24 cellular contexts compared by ENCODE assay signal in genomic region chrX:15834827-15835595, GRCh38. TPM values are rescaled to one million over a fixed set of nuclear protein-coding genes. Genes with fewer than 3 reads are reported as not detected.
DNase-seq lines count a peak whose midpoint lies in the region; ATAC-seq, FAIRE-seq and TF ChIP-seq lines count a peak whose summit lies in the region.
"Had no signal": no experiment of that assay in that cellular context is flagged by ENCODE, and none has a peak within 500 bp of the region (broad histone marks: within the 10 kb centered on the region; RNA-seq: fewer than 3 reads in every experiment).

No MANE protein-coding gene starts in this region.

- intact Hi-C loops in CD8-positive, alpha-beta T cell (cut with DNase I, micrococcal nuclease) = no loop called here
- intact Hi-C loops in left colon (cut with DNase I, micrococcal nuclease) (no loop called here), breast epithelium (cut with DNase I; ENCODE audit: low total_unique reads) (no loop called here)

- no peaks in the 10 kb centered on the region for H3K27me3 ChIP-seq in CD8-positive, alpha-beta T cell (ENCODE audit: insufficient read depth, low read length)
- H3K27me3 ChIP-seq in GM23338 (ENCODE audit: insufficient read depth) = no peaks in the 10 kb centered on the region
- H3K27me3 ChIP-seq in astrocyte (ENCODE audit: insufficient read depth, low read length) = no peaks in the 10 kb centered on the region
- no peaks in the 10 kb centered on the region for H3K27me3 ChIP-seq in breast epithelium
- H3K27me3 ChIP-seq: heart right ventricle, left lung, right atrium auricular region had no signal

- H3K36me3 Mint-ChIP-seq in CD8-positive, alpha-beta T cell = peaks cover 10% of the 10 kb centered on the region
- peaks cover 32% of the 10 kb centered on the region; the same call in 2 of the 3 replicates for H3K36me3 Mint-ChIP-seq in GM23338 (ENCODE audit: low read depth)
- no peaks in the 10 kb centered on the region for H3K36me3 Mint-ChIP-seq in astrocyte (ENCODE audit: low read depth, unreplicated experiment)

- no peak overlapping the region for H3K9ac ChIP-seq in astrocyte (ENCODE audit: low read length)
- H3K9ac ChIP-seq: BLaER1 had no signal

- no peaks in the 10 kb centered on the region for H3F3A ChIP-seq in GM23338 (replicated peaks; ENCODE audit: low read depth)

- H4K20me1 ChIP-seq in GM23338 (replicated peaks; ENCODE audit: insufficient read depth) = peaks cover 9% of the 10 kb centered on the region
- H4K20me1 ChIP-seq in astrocyte (ENCODE audit: insufficient read depth, low read length) = no peaks in the 10 kb centered on the region

- H3K79me2 ChIP-seq in GM23338 (replicated peaks; ENCODE audit: insufficient read depth) (peaks cover 72% of the 10 kb centered on the region), astrocyte (ENCODE audit: insufficient read depth, low read length) (no peaks in the 10 kb centered on the region)

- no peaks in the 10 kb centered on the region for H3K9me2 ChIP-seq in GM23338 (ENCODE audit: insufficient read depth)

- DNase-seq in CD8-positive, alpha-beta T cell = no peak
- DNase-seq in GM23338 (ENCODE audit: low spot score) (no peak), astrocyte (ENCODE audit: low read depth) (peak; percentile 47), left colon (no peak), cerebellar nuclear complex (lab: John Stamatoyannopoulos, UW) (no peak), breast epithelium (ENCODE audit: low spot score in 2 of 2) (no peak), NCI-H2081 treated with DMSO at 0.1 percent for 48 hours (lab: John Stamatoyannopoulos, UW) (no peak)
- DNase-seq: activated CD4-positive, alpha-beta T cell treated with anti-CD3 and anti-CD28 coated beads for 4 hours; activated T-cell treated with anti-CD3 and anti-CD28 coated beads, Interleukin-2, amount 50 U/mL, for 4 hours; amygdala; heart right ventricle; left lung; naive thymus-derived CD8-positive, alpha-beta T cell; NCI-H1436 treated with DMSO at 0.1 percent for 48 hours; NCI-H2171; NCI-H510A treated with DMSO at 0.1 percent for 48 hours; stimulated activated CD4-positive, alpha-beta T cell treated with anti-CD3 and anti-CD28 coated beads, Interleukin-12 subunit alpha, Interleukin-12 subunit beta, amount 100 ng/mL, for 4 hours had no signal

- POLR2A ChIA-PET in CD8-positive, alpha-beta T cell (lab: Charles Lee) = no interaction called here

- ATAC-seq in CD8-positive, alpha-beta T cell = no peak
- ATAC-seq in GM23338 (no peak), left colon (peak; percentile 92), HG03571 (IDR thresholded peaks at IDR 0.05; ENCODE audit: unreplicated experiment) (no peak)
- ATAC-seq: activated T-cell treated with anti-CD3 and anti-CD28 coated beads, Interleukin-2, amount 50 U/mL, for 4 hours; HCT116; heart right ventricle; K562; left lung; naive thymus-derived CD8-positive, alpha-beta T cell had no signal

- TF ChIP-seq CTCF in CD8-positive, alpha-beta T cell (IDR thresholded peaks at IDR 0.05) = no peak
- TF ChIP-seq CTCF in GM23338 (conservative IDR thresholded peaks at IDR 0.05; ENCODE audit: low read depth in 2 of 2) = no peak
- no peak for TF ChIP-seq CTCF in astrocyte (IDR thresholded peaks at IDR 0.05; ENCODE audit: insufficient read depth, low read depth, low read length)
- no peak for TF ChIP-seq CTCF in breast epithelium (IDR thresholded peaks at IDR 0.05)

- no peak overlapping the region for H3K4me3 ChIP-seq in CD8-positive, alpha-beta T cell (ENCODE audit: low read depth, low read length)
- H3K4me3 ChIP-seq in GM23338 (no peak overlapping the region), astrocyte (ENCODE audit: insufficient read depth, low read depth, low read length) (no peak overlapping the region), breast epithelium (no peak overlapping the region)
- H3K4me3 ChIP-seq: BLaER1, heart right ventricle, K562, left lung, right atrium auricular region, SK-N-MC had no signal

- TF ChIP-seq POLR2A in breast epithelium (IDR thresholded peaks at IDR 0.05) = no peak

- H3K9me3 ChIP-seq in CD8-positive, alpha-beta T cell (ENCODE audit: low read length) = no peaks in the 10 kb centered on the region
- no peaks in the 10 kb centered on the region for H3K9me3 ChIP-seq in astrocyte (ENCODE audit: insufficient read depth, low read depth, low read length)
- H3K9me3 ChIP-seq in breast epithelium = no peaks in the 10 kb centered on the region
- H3K9me3 ChIP-seq: BLaER1, heart right ventricle, left lung, right atrium auricular region had no signal

- CTCF ChIA-PET in CD8-positive, alpha-beta T cell (lab: Charles Lee) = no interaction called here

- H3K4me1 Mint-ChIP-seq in CD8-positive, alpha-beta T cell (ENCODE audit: low read depth) = no peaks in the 10 kb centered on the region
- H3K4me1 Mint-ChIP-seq in GM23338 = peaks cover 20% of the 10 kb centered on the region
- peaks cover 9% of the 10 kb centered on the region for H3K4me1 Mint-ChIP-seq in astrocyte (ENCODE audit: low read depth, unreplicated experiment)

- H3K27ac ChIP-seq in CD8-positive, alpha-beta T cell (ENCODE audit: low read depth, low read length) = no peak overlapping the region
- H3K27ac ChIP-seq in GM23338 (ENCODE audit: low read depth) = peak overlapping the region; percentile 74; the same call in 1 of the 2 replicates
- H3K27ac ChIP-seq in astrocyte (ENCODE audit: low read depth, low read length) = no peak overlapping the region
- no peak overlapping the region for H3K27ac ChIP-seq in breast epithelium
- H3K27ac ChIP-seq: BLaER1, heart right ventricle, left lung, right atrium auricular region, SK-N-MC had no signal

- no peak overlapping the region for H3K4me3 Mint-ChIP-seq in CD8-positive, alpha-beta T cell
- H3K4me3 Mint-ChIP-seq in GM23338 (no peak overlapping the region), astrocyte (ENCODE audit: unreplicated experiment) (no peak overlapping the region)
- H3K4me3 Mint-ChIP-seq: activated T-cell treated with anti-CD3 and anti-CD28 coated beads, Interleukin-2, amount 50 U/mL, for 4 hours; naive thymus-derived CD8-positive, alpha-beta T cell; stimulated activated naive CD8-positive, alpha-beta T cell treated with anti-CD3 and anti-CD28 coated beads, Interleukin-15, Interleukin-2, amounts not matched to agents 100 ng/mL and 50 ng/mL, for 24 hours had no signal

- no peak for FAIRE-seq in astrocyte (lab: Jason Lieb, UNC)
- FAIRE-seq: K562 had no signal

- H3K27ac Mint-ChIP-seq in CD8-positive, alpha-beta T cell = peak overlapping the region; percentile 49
- H3K27ac Mint-ChIP-seq in GM23338 = no peak overlapping the region
- H3K27ac Mint-ChIP-seq in astrocyte (ENCODE audit: unreplicated experiment) = no peak overlapping the region
- H3K27ac Mint-ChIP-seq: stimulated activated naive CD8-positive, alpha-beta T cell treated with anti-CD3 and anti-CD28 coated beads, Interleukin-15, Interleukin-2, amounts not matched to agents 100 ng/mL and 50 ng/mL, for 24 hours had no signal

- H3K4me2 ChIP-seq in GM23338 (no peak overlapping the region), astrocyte (ENCODE audit: low read length) (no peak overlapping the region)
- H3K4me2 ChIP-seq: BLaER1 had no signal

- no peaks in the 10 kb centered on the region for H3K4me1 ChIP-seq in CD8-positive, alpha-beta T cell (ENCODE audit: insufficient read depth, low read length)
- H3K4me1 ChIP-seq in GM23338 (ENCODE audit: insufficient read depth) (peaks cover 14% of the 10 kb centered on the region; the same call in 1 of the 2 replicates), astrocyte (ENCODE audit: insufficient read depth, low read length) (no peaks in the 10 kb centered on the region), breast epithelium (no peaks in the 10 kb centered on the region)
- H3K4me1 ChIP-seq: BLaER1, left lung, right atrium auricular region had no signal

- no peaks in the 10 kb centered on the region for H3K27me3 Mint-ChIP-seq in CD8-positive, alpha-beta T cell (ENCODE audit: low read depth)
- H3K27me3 Mint-ChIP-seq in GM23338 (ENCODE audit: insufficient read depth, low read depth, poor library complexity) (peaks cover 2% of the 10 kb centered on the region), astrocyte (ENCODE audit: low read depth, unreplicated experiment) (no peaks in the 10 kb centered on the region)
- H3K27me3 Mint-ChIP-seq: naive thymus-derived CD8-positive, alpha-beta T cell; stimulated activated naive CD8-positive, alpha-beta T cell treated with anti-CD3 and anti-CD28 coated beads, Interleukin-15, Interleukin-2, amounts not matched to agents 100 ng/mL and 50 ng/mL, for 24 hours had no signal

- H2AFZ ChIP-seq in GM23338 = no peak overlapping the region
- H2AFZ ChIP-seq in astrocyte (ENCODE audit: low read depth, low read length) = no peak overlapping the region

- H3K36me3 ChIP-seq in CD8-positive, alpha-beta T cell (ENCODE audit: insufficient read depth, low read length) = no peaks in the 10 kb centered on the region
- peaks cover 12% of the 10 kb centered on the region; the same call in 1 of the 2 replicates for H3K36me3 ChIP-seq in GM23338 (ENCODE audit: insufficient read depth)
- no peaks in the 10 kb centered on the region for H3K36me3 ChIP-seq in astrocyte (ENCODE audit: insufficient read depth, low read length)
- H3K36me3 ChIP-seq in breast epithelium = no peaks in the 10 kb centered on the region
- H3K36me3 ChIP-seq: left lung, right atrium auricular region had no signal

- no peaks in the 10 kb centered on the region for H3K9me3 Mint-ChIP-seq in CD8-positive, alpha-beta T cell
- no peaks in the 10 kb centered on the region for H3K9me3 Mint-ChIP-seq in GM23338
- H3K9me3 Mint-ChIP-seq in astrocyte (ENCODE audit: unreplicated experiment) = no peaks in the 10 kb centered on the region
- H3K9me3 Mint-ChIP-seq: activated T-cell treated with anti-CD3 and anti-CD28 coated beads, Interleukin-2, amount 50 U/mL, for 4 hours; naive thymus-derived CD8-positive, alpha-beta T cell; stimulated activated naive CD8-positive, alpha-beta T cell treated with anti-CD3 and anti-CD28 coated beads, Interleukin-15, Interleukin-2, amounts not matched to agents 100 ng/mL and 50 ng/mL, for 24 hours had no signal

RNA-seq across cellular contexts. Expression of gene AP1S2, which starts 19.6 kb away (rescaled TPM):
- total RNA-seq in CD8-positive, alpha-beta T cell = 10 to 100 TPM; 10.9 to 14.1 TPM
- total RNA-seq in GM23338 (2014; rRNA removed; shearing (Covaris generic)) = 251 and 380 TPM in 2 replicates
- 138 and 160 TPM in 2 replicates for polyA plus RNA-seq in GM23338 (2016; fragmentation: Nextera tagmentation; extraction: Ambion mirVana)
- 43.5 and 74.2 TPM in 2 replicates for total RNA-seq in astrocyte
- 10 to 100 TPM in 1 of 2 donors, 1 to 10 TPM in 1; 9.2 to 23.7 TPM for total RNA-seq in left colon
- total RNA-seq in breast epithelium = 10 to 100 TPM; 23.0 to 56.5 (median 36.7) TPM

RNA-seq across cellular contexts. Expression of gene ZRSR2, which starts 44.7 kb away (rescaled TPM):
- total RNA-seq in CD8-positive, alpha-beta T cell = 10 to 100 TPM; 21.1 to 21.2 TPM
- total RNA-seq in GM23338 (2014; rRNA removed; shearing (Covaris generic)) = 5.2 and 7.7 TPM in 2 replicates
- 40.9 and 45.1 TPM in 2 replicates for polyA plus RNA-seq in GM23338 (2016; fragmentation: Nextera tagmentation; extraction: Ambion mirVana)
- 7.3 and 9.3 TPM in 2 replicates for total RNA-seq in astrocyte
- 1 to 10 TPM; 8.6 to 9.1 TPM for total RNA-seq in left colon
- total RNA-seq in breast epithelium = 1 to 10 TPM; 8.9 to 9.8 (median 9.8) TPM
